ENCODE assay signal across 16 cellular contexts in the genomic region with DNA sequence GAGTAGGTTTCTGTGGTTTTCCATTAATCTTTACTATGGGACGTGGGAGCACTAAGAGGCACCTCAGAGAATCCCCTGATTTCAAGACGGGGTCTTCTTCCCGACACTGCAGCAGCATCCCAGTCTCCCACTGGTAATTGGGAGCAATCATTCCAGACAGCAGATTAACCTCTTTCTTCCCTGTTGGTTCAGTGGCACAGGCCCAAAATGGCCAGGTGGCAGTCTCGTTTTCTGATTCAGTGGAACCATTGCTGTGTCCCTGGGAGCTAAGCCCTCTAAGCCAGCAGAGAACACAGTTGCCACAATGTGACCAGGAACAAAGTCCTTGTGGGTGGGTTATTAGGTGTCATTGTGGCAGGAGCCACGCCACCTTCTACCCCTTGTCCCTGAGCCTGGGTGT.
"Had no signal": no experiment of that assay in that cellular context is flagged by ENCODE, and none has a peak within 500 bp of the region (broad histone marks: within the 10 kb centered on the region; RNA-seq: fewer than 3 reads in every experiment).

No MANE protein-coding gene starts in this region.

- DNase-seq: activated CD4-positive, alpha-beta T cell treated with anti-CD3 and anti-CD28 coated beads for 1 hour; activated CD8-positive, alpha-beta memory T cell treated with anti-CD3 and anti-CD28 coated beads, Interleukin-2, amount 50 U/mL, for 48 hours; activated effector memory CD4-positive, alpha-beta T cell treated with Interleukin-2 at 50 U/mL for 16 hours; activated naive CD4-positive, alpha-beta T cell treated with anti-CD3 and anti-CD28 coated beads, Interleukin-2, amount 10 ng/mL, durations not matched to agents 7 days and 5 days; activated T-cell treated with anti-CD3 and anti-CD28 coated beads, Interleukin-2, amount 50 U/mL, for 72 hours; aorta; effector memory CD4-positive, alpha-beta T cell; esophagus squamous epithelium; gastrocnemius medialis; left cardiac atrium; mucosa of descending colon; retina; stimulated activated CD4-positive, alpha-beta T cell treated with anti-CD3 and anti-CD28 coated beads, Interleukin-4, amount 100 ng/mL, for 24 hours; stimulated activated naive CD4-positive, alpha-beta T cell treated with Interleukin-2 at 50 U/mL for 16 hours; T-helper 9 cell had no signal

- H3K27me3 ChIP-seq: gastrocnemius medialis had no signal

- H3K27ac ChIP-seq: esophagus squamous epithelium, gastrocnemius medialis, tibial artery had no signal

- H3K9me3 ChIP-seq: esophagus squamous epithelium, gastrocnemius medialis, mucosa of descending colon, tibial artery had no signal

- ATAC-seq: activated T-cell treated with anti-CD3 and anti-CD28 coated beads, Interleukin-2, amount 50 U/mL, for 72 hours; gastrocnemius medialis; left cardiac atrium; mucosa of descending colon had no signal

- H3K4me3 ChIP-seq: esophagus squamous epithelium, gastrocnemius medialis, mucosa of descending colon, tibial artery had no signal

- H3K36me3 ChIP-seq: esophagus squamous epithelium, gastrocnemius medialis, tibial artery had no signal
